28 cellular contexts compared by ENCODE assay signal in the genomic region with DNA sequence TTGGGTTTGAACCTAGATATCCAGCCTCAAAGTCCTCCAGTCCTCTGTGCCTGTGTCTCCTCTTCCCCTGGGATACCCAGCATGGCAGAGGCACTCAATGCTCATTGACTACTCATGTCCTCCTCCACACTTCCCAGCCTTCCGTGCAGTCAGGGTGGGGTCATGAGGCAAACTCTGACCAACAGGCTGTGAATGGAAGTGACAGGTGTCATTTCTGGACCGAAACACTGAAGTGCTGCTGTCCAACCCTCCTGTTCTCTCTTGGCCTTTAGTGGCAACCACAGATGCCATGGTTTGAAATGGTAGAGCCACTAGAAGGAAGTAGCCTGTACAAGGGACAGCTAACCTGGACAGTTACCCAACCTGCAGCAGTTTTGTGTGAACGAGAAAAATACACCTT.
"Had no signal": no experiment of that assay in that cellular context is flagged by ENCODE, and none has a peak within 500 bp of the region (broad histone marks: within the 10 kb centered on the region; RNA-seq: fewer than 3 reads in every experiment).

No MANE protein-coding gene starts in this region.

- H3K4me1 Mint-ChIP-seq: activated B cell treated with CpG ODN at 0.5 μM for 24 hours; activated CD4-positive, alpha-beta T cell treated with anti-CD3 and anti-CD28 coated beads for 36 hours; activated naive CD8-positive, alpha-beta T cell treated with anti-CD3 and anti-CD28 coated beads, Interleukin-2, amount 10 ng/mL, durations not matched to agents 7 days and 5 days; activated T-helper 17 cell treated with anti-CD3 and anti-CD28 coated beads, Interleukin-2, amount 50 U/mL, for 72 hours; nephron had no signal

- H3K9me3 ChIP-seq: breast epithelium, heart right ventricle, neutrophil, ovary, prostate gland, transverse colon, uterus had no signal

- H3K27ac ChIP-seq: breast epithelium, heart right ventricle, neutrophil, ovary, prostate gland, transverse colon, uterus had no signal

- H3K9me3 Mint-ChIP-seq: activated naive CD8-positive, alpha-beta T cell treated with anti-CD3 and anti-CD28 coated beads, Interleukin-2, amount 10 ng/mL, durations not matched to agents 7 days and 5 days; activated T-helper 17 cell treated with anti-CD3 and anti-CD28 coated beads, Interleukin-2, amount 50 U/mL, for 72 hours had no signal

- DNase-seq: activated B cell treated with CpG ODN at 0.5 μM for 24 hours; activated CD4-positive, alpha-beta T cell treated with anti-CD3 and anti-CD28 coated beads for 36 hours; activated CD4-positive, alpha-beta T cell treated with anti-CD3 and anti-CD28 coated beads, Interleukin-2, amount 50 U/mL, for 48 hours; activated naive CD4-positive, alpha-beta T cell treated with anti-CD3 and anti-CD28 coated beads for 36 hours; activated naive CD8-positive, alpha-beta T cell treated with anti-CD3 and anti-CD28 coated beads, Interleukin-2, amount 10 ng/mL, durations not matched to agents 7 days and 5 days; activated T-cell treated with anti-CD3 and anti-CD28 coated beads, Interleukin-2, amount 50 U/mL, for 1 hour; amniotic stem cell; cerebellar nuclear complex; cortex of kidney; erythroblast; foreskin fibroblast; heart right ventricle; kidney; midbrain; ovary; right cardiac atrium; small intestine; stimulated activated CD4-positive, alpha-beta T cell treated with anti-CD3 and anti-CD28 coated beads, Interleukin-15, amount 100 ng/mL, for 24 hours; stimulated activated CD8-positive, alpha-beta memory T cell treated with anti-CD3 and anti-CD28 coated beads, Interleukin-4, amount 100 ng/mL, for 48 hours; stimulated activated naive B cell treated with anti-CD40 and anti-IgM and Interleukin-4, amounts not matched to agents 10 μg/mL and 1 μg/mL and 100 μg/mL, for 72 hours; T-helper 1 cell; transverse colon; uterus had no signal

- H3K4me1 ChIP-seq: breast epithelium, prostate gland, transverse colon, uterus had no signal

- ATAC-seq: activated CD4-positive, alpha-beta T cell treated with anti-CD3 and anti-CD28 coated beads for 36 hours; activated T-helper 17 cell treated with anti-CD3 and anti-CD28 coated beads, Interleukin-2, amount 50 U/mL, for 72 hours; heart right ventricle; right cardiac atrium; stimulated activated naive B cell treated with anti-CD40 and anti-IgM and Interleukin-4, amounts not matched to agents 10 μg/mL and 1 μg/mL and 100 μg/mL, for 72 hours had no signal

- H3K27me3 ChIP-seq: breast epithelium, heart right ventricle, ovary, transverse colon, uterus had no signal

- H3K4me3 ChIP-seq: breast epithelium, heart right ventricle, ovary, prostate gland, transverse colon, uterus had no signal

- H3K4me3 Mint-ChIP-seq: activated B cell treated with CpG ODN at 0.5 μM for 24 hours; activated CD4-positive, alpha-beta T cell treated with anti-CD3 and anti-CD28 coated beads for 36 hours; activated naive CD4-positive, alpha-beta T cell treated with anti-CD3 and anti-CD28 coated beads for 36 hours; activated naive CD8-positive, alpha-beta T cell treated with anti-CD3 and anti-CD28 coated beads, Interleukin-2, amount 10 ng/mL, durations not matched to agents 7 days and 5 days; activated T-helper 17 cell treated with anti-CD3 and anti-CD28 coated beads, Interleukin-2, amount 50 U/mL, for 72 hours; nephron; stimulated activated naive B cell treated with anti-CD40 and anti-IgM and Interleukin-4, amounts not matched to agents 10 μg/mL and 1 μg/mL and 100 μg/mL, for 72 hours had no signal

- H3K27ac Mint-ChIP-seq: activated B cell treated with CpG ODN at 0.5 μM for 24 hours; activated CD4-positive, alpha-beta T cell treated with anti-CD3 and anti-CD28 coated beads for 36 hours; activated naive CD4-positive, alpha-beta T cell treated with anti-CD3 and anti-CD28 coated beads for 36 hours; activated naive CD8-positive, alpha-beta T cell treated with anti-CD3 and anti-CD28 coated beads, Interleukin-2, amount 10 ng/mL, durations not matched to agents 7 days and 5 days; activated T-helper 17 cell treated with anti-CD3 and anti-CD28 coated beads, Interleukin-2, amount 50 U/mL, for 72 hours; nephron; stimulated activated naive B cell treated with anti-CD40 and anti-IgM and Interleukin-4, amounts not matched to agents 10 μg/mL and 1 μg/mL and 100 μg/mL, for 72 hours had no signal

- H3K36me3 ChIP-seq: breast epithelium, heart right ventricle, neutrophil, ovary, prostate gland, transverse colon, uterus had no signal

- H3K36me3 Mint-ChIP-seq: activated naive CD8-positive, alpha-beta T cell treated with anti-CD3 and anti-CD28 coated beads, Interleukin-2, amount 10 ng/mL, durations not matched to agents 7 days and 5 days had no signal
